Comparison of ENCODE assay signal across 19 cellular contexts in the genomic region with DNA sequence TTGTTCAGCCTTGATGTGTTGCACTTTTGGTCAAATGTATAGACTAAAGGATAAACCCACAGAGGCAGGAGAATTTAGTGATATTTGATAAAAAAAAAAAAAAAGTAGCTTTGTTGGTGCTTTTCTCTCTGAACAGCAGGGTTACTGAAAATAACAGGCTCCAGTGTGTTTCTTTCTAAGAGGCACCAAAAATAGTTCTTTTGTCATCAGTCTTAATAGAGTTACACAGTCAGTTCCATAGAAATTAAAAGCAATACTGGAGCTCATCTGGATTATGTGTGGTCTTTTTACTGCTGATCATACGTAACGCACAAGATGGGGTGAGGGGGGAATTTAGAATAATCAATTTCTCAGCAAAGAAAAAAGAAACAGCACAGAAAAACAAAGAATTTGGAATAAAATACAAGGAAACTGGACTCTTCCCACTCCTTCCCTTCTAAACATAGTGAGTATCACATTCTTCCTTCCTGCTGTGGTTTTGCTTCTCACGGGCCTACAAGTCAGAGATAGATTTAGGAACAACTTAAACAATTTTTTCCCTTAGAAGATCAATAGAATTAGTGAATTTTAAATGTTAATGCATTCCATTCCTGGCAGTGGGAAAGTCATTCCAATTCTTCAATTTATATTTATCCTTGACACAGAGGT.
"Had no signal": no experiment of that assay in that cellular context is flagged by ENCODE, and none has a peak within 500 bp of the region (broad histone marks: within the 10 kb centered on the region; RNA-seq: fewer than 3 reads in every experiment).

No MANE protein-coding gene starts in this region.

- H3K79me2 ChIP-seq: hepatocyte had no signal

- H3K27ac ChIP-seq: gastrocnemius medialis, hepatocyte, suprapubic skin, upper lobe of right lung had no signal

- ATAC-seq: activated CD8-positive, alpha-beta memory T cell treated with anti-CD3 and anti-CD28 coated beads, Interleukin-2, amount 10 ng/mL, durations not matched to agents 7 days and 5 days; activated T-cell treated with anti-CD3 and anti-CD28 coated beads, Interleukin-2, amount 50 U/mL, for 4 hours; gastrocnemius medialis; natural killer cell; sciatic nerve; upper lobe of right lung had no signal

- FAIRE-seq: bronchial epithelial cell had no signal

- H3K9me3 ChIP-seq: gastrocnemius medialis, suprapubic skin, upper lobe of right lung had no signal

- H3K27me3 ChIP-seq: gastrocnemius medialis, hepatocyte, suprapubic skin, upper lobe of right lung had no signal

- H3K36me3 ChIP-seq: gastrocnemius medialis, suprapubic skin, upper lobe of right lung had no signal

- DNase-seq: activated CD4-positive, alpha-beta T cell treated with anti-CD3 and anti-CD28 coated beads, Interleukin-2, amount 50 U/mL, for 48 hours; activated CD4-positive, CD25-positive, alpha-beta regulatory T cell treated with anti-CD3 and anti-CD28 coated beads, Interleukin-2, amount 50 U/mL, for 72 hours; activated CD8-positive, alpha-beta memory T cell treated with anti-CD3 and anti-CD28 coated beads, Interleukin-2, amount 10 ng/mL, durations not matched to agents 7 days and 5 days; activated effector memory CD4-positive, alpha-beta T cell treated with anti-CD3 and anti-CD28 coated beads, Interleukin-2, amount 50 U/mL, for 16 hours; activated T-cell treated with anti-CD3 and anti-CD28 coated beads, Interleukin-2, amount 50 U/mL, for 4 hours; amygdala; gastrocnemius medialis; kidney glomerular epithelial cell; natural killer cell; occipital lobe; stimulated activated CD4-positive, alpha-beta T cell treated with anti-CD3 and anti-CD28 coated beads, Interleukin-2, amount 100 ng/mL, for 48 hours; stimulated activated naive CD4-positive, alpha-beta T cell treated with Interleukin-2 at 50 U/mL for 16 hours; T-helper 9 cell; upper lobe of right lung had no signal

- H3K4me3 ChIP-seq: gastrocnemius medialis, hepatocyte, lung, suprapubic skin, upper lobe of right lung had no signal

- H2AFZ ChIP-seq: hepatocyte had no signal

- H3K4me2 ChIP-seq: hepatocyte had no signal
